Comparison of ENCODE assay signal across 8 cellular contexts in the genomic region with DNA sequence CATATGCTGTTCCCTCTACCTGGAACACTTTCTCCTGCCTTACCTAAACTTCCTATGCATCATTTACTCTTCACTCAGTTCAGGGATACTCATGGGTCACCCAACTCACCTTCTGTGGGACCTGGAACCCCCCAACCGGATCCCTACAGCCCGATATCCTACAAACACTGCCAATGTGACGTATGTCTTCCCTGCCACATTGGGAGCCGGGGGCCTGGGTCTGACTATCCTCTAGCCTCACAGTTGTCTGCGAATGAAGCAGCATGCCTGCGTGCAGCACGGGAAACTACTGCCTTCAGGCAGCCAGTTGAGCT. TPM values are rescaled to one million over a fixed set of nuclear protein-coding genes. Genes with fewer than 3 reads are reported as not detected.
DNase-seq lines count a peak whose midpoint lies in the region; ATAC-seq and TF ChIP-seq lines count a peak whose summit lies in the region.

No MANE protein-coding gene starts in this region.

- peak overlapping the region; percentile 65 for H3K4me3 ChIP-seq in right cardiac atrium (ENCODE audit: low read length)
- peak overlapping the region; percentile 34 to 81 (median 60) for H3K4me3 ChIP-seq in skin epidermis

- no peak overlapping the region for H2BK12ac ChIP-seq in H9 (ENCODE audit: insufficient read length, low read depth, low read length)

- H2BK120ac ChIP-seq in H9 (ENCODE audit: low read depth, low read length, poor library complexity, severe bottlenecking): no peak overlapping the region

- H3K36me3 Mint-ChIP-seq in H9 (ENCODE audit: insufficient read depth in 1 of 3, low read depth in 3 of 3) (peaks cover 14 to 31% (median 21%) of the 10 kb centered on the region in 3 experiments; a peak in 6 of 7 replicates), activated B cell treated with CpG ODN at 0.5 μM for 24 hours (ENCODE audit: low read depth) (peaks cover 41% of the 10 kb centered on the region)

- no peak overlapping the region for H3K56ac ChIP-seq in H9 (ENCODE audit: insufficient read length, low read depth, low read length)

- DNase-seq in H9 (no peak), activated B cell treated with CpG ODN at 0.5 μM for 24 hours (no peak), right cardiac atrium (no peak), glomerular visceral epithelial cell (ENCODE audit: extremely low spot score) (no peak), NCI-H187 (lab: John Stamatoyannopoulos, UW) (no peak), COLO829 (ENCODE audit: low spot score) (no peak)

- H2AFZ ChIP-seq in H9 (ENCODE audit: low read length): no peak overlapping the region

- no peak overlapping the region for H2BK15ac ChIP-seq in H9 (ENCODE audit: low read depth, low read length)

- CTCF ChIA-PET in activated B cell treated with CpG ODN at 0.5 μM for 24 hours (lab: Charles Lee): interaction anchor here (1.1 to 5.5 kb wide), 3 partner anchors 10 to 192 kb away, joined by 3 to 64 read pairs (median 6); partner anchors contain the start of gene RASSF1

- H4K91ac ChIP-seq in H9 (ENCODE audit: insufficient read length, low read depth, low read length): no peak overlapping the region

- peaks cover 19% of the 10 kb centered on the region for H3K23me2 ChIP-seq in H9 (ENCODE audit: insufficient read length, low read depth, low read length, poor library complexity, severe bottlenecking)

- H3K4ac ChIP-seq in H9 (ENCODE audit: low read depth, low read length): no peak overlapping the region

- H3K27ac Mint-ChIP-seq in H9 (no peak overlapping the region), activated B cell treated with CpG ODN at 0.5 μM for 24 hours (peak overlapping the region; percentile 99)

- H3K9me3 Mint-ChIP-seq in H9 (no peaks in the 10 kb centered on the region), activated B cell treated with CpG ODN at 0.5 μM for 24 hours (no peaks in the 10 kb centered on the region)

- ATAC-seq in activated B cell treated with CpG ODN at 0.5 μM for 24 hours (ENCODE audit: low read depth) (no peak), right cardiac atrium (no peak), GM19328 (IDR thresholded peaks at IDR 0.05; ENCODE audit: unreplicated experiment) (no peak)

- H3K18ac ChIP-seq in H9 (ENCODE audit: insufficient read length, low read depth, low read length): no peak overlapping the region

- H3K27me3 Mint-ChIP-seq in H9 (ENCODE audit: low read depth) (peaks cover 15% of the 10 kb centered on the region), activated B cell treated with CpG ODN at 0.5 μM for 24 hours (no peaks in the 10 kb centered on the region)

- H2AK5ac ChIP-seq in H9 (ENCODE audit: insufficient read length, low read length): no peak overlapping the region

- H3K79me1 ChIP-seq in H9 (ENCODE audit: insufficient read depth, low read depth, low read length, poor library complexity, severe bottlenecking): no peaks in the 10 kb centered on the region

- H3T11ph ChIP-seq in H9 (ENCODE audit: low read length): no peak overlapping the region

- no peak for TF ChIP-seq CTCF in H9 (conservative IDR thresholded peaks at IDR 0.05)
- TF ChIP-seq CTCF in activated B cell treated with CpG ODN at 0.5 μM for 24 hours (IDR thresholded peaks at IDR 0.05): no peak

- H3K4me1 ChIP-seq in H9 (ENCODE audit: insufficient read depth, low read length): no peaks in the 10 kb centered on the region; the same call in 1 of the 2 replicates
- peaks cover 7% of the 10 kb centered on the region for H3K4me1 ChIP-seq in right cardiac atrium (ENCODE audit: control insufficient read depth, insufficient read depth, low read length)

- H3K27ac ChIP-seq in H9 (ENCODE audit: insufficient read length, low read depth, low read length) (no peak overlapping the region), right cardiac atrium (ENCODE audit: low read length) (peak overlapping the region; percentile 94), skin epidermis (peak overlapping the region; percentile 59 to 100 (median 92))

- H2BK20ac ChIP-seq in H9 (ENCODE audit: low read depth, low read length, poor library complexity, severe bottlenecking): no peak overlapping the region

- peak overlapping the region; percentile 94 to 96 for H3K4me3 Mint-ChIP-seq in H9
- peak overlapping the region; percentile 97 for H3K4me3 Mint-ChIP-seq in activated B cell treated with CpG ODN at 0.5 μM for 24 hours

- no peak overlapping the region for H2BK5ac ChIP-seq in H9 (ENCODE audit: insufficient read length, low read length)

- no peaks in the 10 kb centered on the region for H3K9me3 ChIP-seq in H9 (ENCODE audit: control insufficient read depth, low read depth, low read length)
- no peaks in the 10 kb centered on the region for H3K9me3 ChIP-seq in right cardiac atrium (ENCODE audit: control insufficient read depth, low read length)

- intact Hi-C loops in activated B cell treated with CpG ODN at 0.5 μM for 24 hours (cut with micrococcal nuclease): loop anchor here (1.0 to 10.0 kb wide), 6 partner anchors 10 to 1705 kb away; partner anchors contain the start of genes CISH, DUSP7, IFRD2 and MAPKAPK3
- intact Hi-C loops in right cardiac atrium (cut with DNase I): loop anchor here in 1 of 4 donors (5.0 kb wide), 1 partner anchor 192 kb away; no protein-coding TSS in a partner anchor

- H3K79me2 ChIP-seq in H9 (ENCODE audit: insufficient read depth, low read length): no peaks in the 10 kb centered on the region

- peaks cover 18 to 19% of the 10 kb centered on the region in 2 experiments for H3K4me1 Mint-ChIP-seq in H9
- peaks cover 59% of the 10 kb centered on the region for H3K4me1 Mint-ChIP-seq in activated B cell treated with CpG ODN at 0.5 μM for 24 hours

- peaks cover under 1% of the 10 kb centered on the region; the same call in 1 of the 2 replicates for H3K27me3 ChIP-seq in H9 (ENCODE audit: insufficient read depth, low read length)
- no peaks in the 10 kb centered on the region for H3K27me3 ChIP-seq in right cardiac atrium (ENCODE audit: control insufficient read depth, insufficient read depth)

- POLR2A ChIA-PET in activated B cell treated with CpG ODN at 0.5 μM for 24 hours (lab: Charles Lee): interaction anchor here (0.6 to 6.9 kb wide), 14 partner anchors 8 to 240 kb away, joined by 3 to 195 read pairs (median 12); partner anchors contain the start of genes C3orf18, HEMK1, HYAL3 and IFRD2

- H3K9ac ChIP-seq in H9 (ENCODE audit: extremely low read depth, insufficient read length, low read length): peak overlapping the region; percentile 40

- no peak overlapping the region for H3K23ac ChIP-seq in H9 (ENCODE audit: insufficient read length, low read depth, low read length)

- H4K20me1 ChIP-seq in H9 (ENCODE audit: control insufficient read depth, insufficient read depth, insufficient read length): no peaks in the 10 kb centered on the region

- peak overlapping the region; percentile 74 for H3K4me2 ChIP-seq in H9 (ENCODE audit: insufficient read depth, insufficient read length, low read length)

- H4K5ac ChIP-seq in H9 (ENCODE audit: insufficient read length, low read depth, low read length): no peak overlapping the region

- H3K14ac ChIP-seq in H9 (ENCODE audit: insufficient read depth, low read length): no peak overlapping the region

- WGBS in H9 (ENCODE audit: extremely low coverage, insufficient read length, low lambda C conversion rate): no CpG with 5 or more reads among the region's 7 CpGs
- 6% methylated on average over 7 of the region's 7 CpGs for WGBS in right cardiac atrium

- H4K8ac ChIP-seq in H9 (replicated peaks; ENCODE audit: insufficient read length, low read depth, low read length): no peak overlapping the region

RNA-seq across cellular contexts. Expression of gene NPRL2, which starts 0.4 kb away (rescaled TPM):
- total RNA-seq in H9 (2021) (23.0 and 23.4 TPM in 2 replicates), activated B cell treated with CpG ODN at 0.5 μM for 24 hours (23.6 and 26.4 TPM in 2 replicates), right cardiac atrium (10 to 100 TPM; 18.4 to 24.3 (median 19.3) TPM)
- polyA plus RNA-seq in right cardiac atrium: 16.7 TPM

RNA-seq across cellular contexts. Expression of gene CYB561D2, which starts 0.5 kb away (rescaled TPM):
- 16.8 and 19.0 TPM in 2 replicates for total RNA-seq in H9 (2021)
- 22.9 and 26.0 TPM in 2 replicates for total RNA-seq in activated B cell treated with CpG ODN at 0.5 μM for 24 hours
- 10 to 100 TPM in 2 of 4 donors, 1 to 10 TPM in 2; 8.5 to 11.1 (median 10.4) TPM for total RNA-seq in right cardiac atrium
- polyA plus RNA-seq in right cardiac atrium: 10.8 TPM

RNA-seq across cellular contexts. Expression of gene ZMYND10, which starts 4.6 kb away (rescaled TPM):
- total RNA-seq in H9 (2021): 0.61 and 1.4 TPM in 2 replicates
- total RNA-seq in activated B cell treated with CpG ODN at 0.5 μM for 24 hours: 0.61 and 0.64 TPM in 2 replicates
- under 1 TPM; 0.20 to 0.40 (median 0.29) TPM for total RNA-seq in right cardiac atrium
- polyA plus RNA-seq in right cardiac atrium: 0.25 TPM

RNA-seq across cellular contexts. Expression of gene TMEM115, which starts 9.2 kb away (rescaled TPM):
- total RNA-seq in H9 (2021): 32.3 and 34.0 TPM in 2 replicates
- total RNA-seq in activated B cell treated with CpG ODN at 0.5 μM for 24 hours: 18.7 and 19.6 TPM in 2 replicates
- total RNA-seq in right cardiac atrium: 10 to 100 TPM; 28.7 to 33.3 (median 31.7) TPM
- 32.5 TPM for polyA plus RNA-seq in right cardiac atrium

RNA-seq across cellular contexts. Expression of gene RASSF1, which starts 9.5 kb away (rescaled TPM):
- 15.1 and 15.8 TPM in 2 replicates for total RNA-seq in H9 (2021)
- 34.0 and 38.0 TPM in 2 replicates for total RNA-seq in activated B cell treated with CpG ODN at 0.5 μM for 24 hours
- total RNA-seq in right cardiac atrium: 10 to 100 TPM; 15.6 to 19.1 (median 15.8) TPM
- polyA plus RNA-seq in right cardiac atrium: 20.4 TPM
